ENCODE assay signal across 20 cellular contexts in genomic region chr5:146463446-146463845, GRCh38. TPM values are rescaled to one million over a fixed set of nuclear protein-coding genes. Genes with fewer than 3 reads are reported as not detected.
DNase-seq lines count a peak whose midpoint lies in the region; ATAC-seq and TF ChIP-seq lines count a peak whose summit lies in the region.
"Had no signal": no experiment of that assay in that cellular context is flagged by ENCODE, and none has a peak within 500 bp of the region (broad histone marks: within the 10 kb centered on the region; RNA-seq: fewer than 3 reads in every experiment).

No MANE protein-coding gene starts in this region.

- DNase-seq in MCF 10A (ENCODE audit: unreplicated experiment) (no peak), mammary epithelial cell (no peak), WTC11 (ENCODE audit: low spot score) (no peak), left colon (peak; percentile 67 to 83), transverse colon (peak; percentile 77), hepatocyte (ENCODE audit: low spot score) (no peak), HT-29 (ENCODE audit: low spot score) (no peak), NCI-H1105 treated with DMSO at 0.1 percent for 48 hours (lab: John Stamatoyannopoulos, UW) (no peak)
- DNase-seq: NCI-H1436, NCI-H2029, NCI-H2171 treated with DMSO at 0.1 percent for 48 hours, NCI-H446 treated with DMSO at 0.1 percent for 48 hours, NCI-H82, PC-9 had no signal

- H3K79me2 ChIP-seq in mammary epithelial cell (ENCODE audit: insufficient read depth, low read length) (peaks cover 88% of the 10 kb centered on the region), hepatocyte (peaks cover 57% of the 10 kb centered on the region)

- H3K27ac Mint-ChIP-seq in MCF 10A (ENCODE audit: low read depth, unreplicated experiment) (peak overlapping the region; percentile 83), WTC11 (peak overlapping the region; percentile 1; the same call in 1 of the 2 replicates)

- H2AFZ ChIP-seq in mammary epithelial cell (ENCODE audit: low read depth, low read length) (no peak overlapping the region), hepatocyte (no peak overlapping the region)
- H2AFZ ChIP-seq: PC-9 had no signal

- H3K36me3 Mint-ChIP-seq in MCF 10A (ENCODE audit: insufficient read depth, unreplicated experiment) (peaks cover 90% of the 10 kb centered on the region), WTC11 (peaks cover 56% of the 10 kb centered on the region)

- H3K4me1 ChIP-seq in mammary epithelial cell (ENCODE audit: insufficient read depth, low read length) (no peaks in the 10 kb centered on the region), transverse colon (peaks cover 0 to 42% (median 10%) of the 10 kb centered on the region in 4 donors), hepatocyte (ENCODE audit: insufficient read depth) (peaks cover 4% of the 10 kb centered on the region)

- intact Hi-C loops in MCF 10A (cut with micrococcal nuclease) (no loop called here), mammary epithelial cell (cut with micrococcal nuclease) (no loop called here), left colon (cut with DNase I, micrococcal nuclease) (no loop called here), transverse colon (cut with DNase I; ENCODE audit: low total_unique reads) (no loop called here)

- no peak for TF ChIP-seq POLR2A in transverse colon (IDR thresholded peaks at IDR 0.05)

- H3K36me3 ChIP-seq in mammary epithelial cell (ENCODE audit: insufficient read depth, low read length) (peaks cover 52% of the 10 kb centered on the region), transverse colon (peaks cover 0 to 29% (median 13%) of the 10 kb centered on the region in 4 donors), hepatocyte (replicated peaks; ENCODE audit: insufficient read depth, low read depth) (no peaks in the 10 kb centered on the region)

- H3K9me3 ChIP-seq in mammary epithelial cell (replicated peaks; ENCODE audit: insufficient read depth, low read length) (no peaks in the 10 kb centered on the region), transverse colon (no peaks in the 10 kb centered on the region), hepatocyte (ENCODE audit: low read depth) (no peaks in the 10 kb centered on the region)
- H3K9me3 ChIP-seq: SJSA1 had no signal

- H3K4me1 Mint-ChIP-seq in MCF 10A (ENCODE audit: insufficient read depth, unreplicated experiment): peaks cover 37% of the 10 kb centered on the region
- H3K4me1 Mint-ChIP-seq in WTC11: no peaks in the 10 kb centered on the region; the same call in 1 of the 2 replicates
- H3K4me1 Mint-ChIP-seq: CD14-positive monocyte had no signal

- H3K27ac ChIP-seq in mammary epithelial cell (ENCODE audit: insufficient read depth, low read depth, low read length) (no peak overlapping the region), transverse colon (peak overlapping the region; percentile 42 to 69 (median 63)), hepatocyte (no peak overlapping the region)
- H3K27ac ChIP-seq: PC-9, SJSA1 had no signal

- WGBS in mammary epithelial cell (ENCODE audit: low coverage, missing lambda C conversion rate): 95% methylated on average over 6 of the region's 6 CpGs
- 56 to 60% methylated on average over 4 to 6 of the region's 6 CpGs for WGBS in transverse colon (ENCODE audit: low coverage in 1 of 2), 2 donors
- 92% methylated on average over 6 of the region's 6 CpGs for WGBS in hepatocyte (ENCODE audit: low lambda C conversion rate, missing lambda C conversion rate)

- H3K4me3 Mint-ChIP-seq in MCF 10A (ENCODE audit: unreplicated experiment) (no peak overlapping the region), WTC11 (no peak overlapping the region)
- H3K4me3 Mint-ChIP-seq: IgD-negative memory B cell had no signal

- TF ChIP-seq EP300 in transverse colon (IDR thresholded peaks at IDR 0.05; ENCODE audit: low read depth): no peak

- CTCF ChIA-PET in MCF 10A (lab: Yijun Ruan, JAX) (interaction anchor here (0.6 to 2.5 kb wide), 6 partner anchors 11 to 1323 kb away, joined by 3 to 14 read pairs (median 6); partner anchors contain the start of gene TCERG1), mammary epithelial cell (lab: Charles Lee; ENCODE audit: low non-redundant PET) (no interaction called here), WTC11 (lab: Charles Lee) (no interaction called here)

- POLR2A ChIA-PET in MCF 10A (lab: Yijun Ruan, JAX) (interaction anchor here (0.7 kb wide), 1 partner anchor 15 kb away, joined by 4 read pairs; no protein-coding TSS in a partner anchor), WTC11 (lab: Charles Lee) (no interaction called here)

- in situ Hi-C loops in mammary epithelial cell (cut with MboI; ENCODE audit: low sequenced_read_pairs in 2 of 2) (loop anchor here in 1 of 2 donors (25.0 kb wide), 1 partner anchor 301 kb away; no protein-coding TSS in a partner anchor), transverse colon (cut with MboI; ENCODE audit: low pct_ligation_motif_present in 1 of 4, low pct_unique_long_range_greater_than_20kb in 1 of 4, low sequenced_read_pairs in 3 of 4) (no loop called here)

- no peaks in the 10 kb centered on the region for H3K27me3 ChIP-seq in mammary epithelial cell (ENCODE audit: insufficient read depth, low read length)
- no peaks in the 10 kb centered on the region for H3K27me3 ChIP-seq in transverse colon
- no peaks in the 10 kb centered on the region for H3K27me3 ChIP-seq in hepatocyte
- H3K27me3 ChIP-seq: SJSA1 had no signal

- no peaks in the 10 kb centered on the region for H3K27me3 Mint-ChIP-seq in MCF 10A (ENCODE audit: insufficient read depth, unreplicated experiment)
- H3K27me3 Mint-ChIP-seq in WTC11 (ENCODE audit: low read depth): no peaks in the 10 kb centered on the region
- H3K27me3 Mint-ChIP-seq: IgD-negative memory B cell had no signal

- peaks cover 2% of the 10 kb centered on the region for H4K20me1 ChIP-seq in mammary epithelial cell (ENCODE audit: insufficient read depth, low read length)
- H4K20me1 ChIP-seq in hepatocyte (ENCODE audit: insufficient read depth, poor library complexity, severe bottlenecking): peaks cover 17% of the 10 kb centered on the region

- TF ChIP-seq CTCF in MCF 10A (IDR thresholded peaks at IDR 0.05; ENCODE audit: unreplicated experiment) (no peak), mammary epithelial cell (conservative IDR thresholded peaks at IDR 0.05 in 1 of 2, IDR thresholded peaks at IDR 0.05 in 1 of 2; ENCODE audit: extremely low read depth in 1 of 2, insufficient read depth in 1 of 2, low read depth in 1 of 2, low read length in 2 of 2) (no peak), WTC11 (IDR thresholded peaks at IDR 0.05) (no peak), transverse colon (IDR thresholded peaks at IDR 0.05) (no peak), hepatocyte (IDR thresholded peaks at IDR 0.05; ENCODE audit: poor library complexity) (no peak)

- no TSS peak for BruUV-seq in MCF 10A (replicated peaks; lab: Mats Ljungman, UMichigan)
- BruUV-seq in mammary epithelial cell (replicated peaks; lab: Mats Ljungman, UMichigan): no TSS peak

- dilution Hi-C loops in mammary epithelial cell (cut with HindIII; ENCODE audit: low sequenced_read_pairs): no loop called here

- H3K9me2 ChIP-seq in hepatocyte (replicated peaks; ENCODE audit: insufficient read depth): no peaks in the 10 kb centered on the region

- H3K4me2 ChIP-seq in mammary epithelial cell (ENCODE audit: insufficient read depth, low read depth, low read length) (no peak overlapping the region), hepatocyte (no peak overlapping the region)
- H3K4me2 ChIP-seq: PC-9 had no signal

- no peaks in the 10 kb centered on the region for H3K9me3 Mint-ChIP-seq in MCF 10A (ENCODE audit: unreplicated experiment)
- no peaks in the 10 kb centered on the region for H3K9me3 Mint-ChIP-seq in WTC11
- H3K9me3 Mint-ChIP-seq: CD14-positive monocyte, IgD-negative memory B cell had no signal

- no peak overlapping the region for H3K9ac ChIP-seq in mammary epithelial cell (ENCODE audit: insufficient read depth, low read length)

- no peak overlapping the region for H3K4me3 ChIP-seq in mammary epithelial cell (replicated peaks in 1 of 3; ENCODE audit: insufficient read depth in 1 of 3, low read depth in 2 of 3, low read length in 3 of 3)
- no peak overlapping the region for H3K4me3 ChIP-seq in transverse colon
- H3K4me3 ChIP-seq in hepatocyte: no peak overlapping the region
- H3K4me3 ChIP-seq: PC-9, SJSA1 had no signal

- no peak for ATAC-seq in WTC11
- ATAC-seq in left colon: peak; percentile 95

TF ChIP-seq in WTC11, 78 proteins besides CTCF, POLR2A, EP300 and RAD21 (continues in another document):
- TF ChIP-seq ZBTB21 (CRISPR knock-in tag; IDR thresholded peaks at IDR 0.05; ENCODE audit: borderline replicate concordance): no peak
- TF ChIP-seq GRHL2 (CRISPR knock-in tag; IDR thresholded peaks at IDR 0.05; ENCODE audit: insufficient replicate concordance, severe bottlenecking): no peak
- TF ChIP-seq ZNF219 (CRISPR knock-in tag; IDR thresholded peaks at IDR 0.05; ENCODE audit: borderline replicate concordance): no peak

RNA-seq across cellular contexts. Expression of gene TCERG1, which starts 16.3 kb away (rescaled TPM):
- total RNA-seq in MCF 10A (2022) (128 and 134 TPM in 2 replicates), mammary epithelial cell (10 to 100 TPM; 53.8 to 78.0 TPM), WTC11 (2021) (98.2 to 117 TPM (median 107 TPM) in 3 replicates), left colon (10 to 100 TPM; 46.0 to 54.1 TPM), transverse colon (100 to 1,000 TPM in 3 of 4 donors, 10 to 100 TPM in 1; 63.9 to 117 (median 109) TPM), hepatocyte (56.8 and 68.1 TPM in 2 replicates)
- polyA plus RNA-seq in mammary epithelial cell (54.0 TPM), hepatocyte (49.3 and 57.9 TPM in 2 replicates)
- 81.1 TPM for polyA minus RNA-seq in mammary epithelial cell
- 51.4 and 58.4 TPM in 2 replicates for total RNA-seq in HT-29 (2014; rRNA removed; shearing (Covaris generic))

RNA-seq across cellular contexts. Expression of gene GPR151, which starts 52.5 kb away (rescaled TPM):
- total RNA-seq in MCF 10A (2022) (not detected in 2 replicates), mammary epithelial cell (not detected), WTC11 (2021) (not detected in 3 replicates), left colon (not detected), transverse colon (not detected), hepatocyte (0.03 TPM in 1 of 2 replicates, not detected in the other)
- polyA plus RNA-seq in mammary epithelial cell (not detected), hepatocyte (not detected in 2 replicates)
- not detected for polyA minus RNA-seq in mammary epithelial cell
- total RNA-seq in HT-29 (2014; rRNA removed; shearing (Covaris generic)): not detected in 2 replicates
- total RNA-seq: A673, H1, LHCN-M2, PC-9, SJSA1 had no signal
- polyA plus RNA-seq: CD14-positive monocyte, IgD-negative memory B cell had no signal

Comparison
In these comparisons a context has a peak if more than half of its experiments do, and no peak if none do; other contexts are left out.
1. DNase-seq: peak in left colon (2 of 2) and transverse colon (single experiment); none in MCF 10A (single experiment), mammary epithelial cell (single experiment), WTC11 (single experiment), hepatocyte (single experiment), HT-29 (single experiment) and NCI-H1105 treated with DMSO at 0.1 percent for 48 hours (single experiment).
2. H3K27ac ChIP-seq: peak in transverse colon (4 of 4); none in mammary epithelial cell (single experiment) and hepatocyte (single experiment).